In genomic region chr14:74350944-74351323, GRCh38 we compare ENCODE assay signal across 2 cellular contexts.
TF ChIP-seq lines count a peak whose summit lies in the region.

No MANE protein-coding gene starts in this region.

TF ChIP-seq in GM23338, 12 proteins besides CTCF, POLR2A, EP300 and RAD21:
- no peak for TF ChIP-seq NANOG (IDR thresholded peaks at IDR 0.05; ENCODE audit: borderline replicate concordance)
- TF ChIP-seq ETS1 (IDR thresholded peaks at IDR 0.05) = no peak
- no peak for TF ChIP-seq JUNB (IDR thresholded peaks at IDR 0.05; ENCODE audit: unreplicated experiment)
- TF ChIP-seq EZH2 (IDR thresholded peaks at IDR 0.05; ENCODE audit: low read depth, unreplicated experiment) = no peak
- no peak for TF ChIP-seq ZNF114 (CRISPR knock-in tag; IDR thresholded peaks at IDR 0.05)
- TF ChIP-seq REST (IDR thresholded peaks at IDR 0.05; ENCODE audit: unreplicated experiment) = no peak
- TF ChIP-seq CREB1 (CRISPR knock-in tag; IDR thresholded peaks at IDR 0.05; ENCODE audit: low read depth) = no peak
- no peak for TF ChIP-seq POLR2AphosphoS5 (IDR thresholded peaks at IDR 0.05; ENCODE audit: low read depth)
- no peak for TF ChIP-seq ZNF331 (CRISPR knock-in tag; IDR thresholded peaks at IDR 0.05; ENCODE audit: low read depth)
- no peak for TF ChIP-seq ZNF462 (CRISPR knock-in tag; IDR thresholded peaks at IDR 0.05)

TF ChIP-seq in H1, 55 proteins besides CTCF, POLR2A, EP300 and RAD21:
- TF ChIP-seq SIN3A (conservative IDR thresholded peaks at IDR 0.05 in 1 of 2, IDR thresholded peaks at IDR 0.05 in 1 of 2; ENCODE audit: low read depth in 1 of 2, low read length in 2 of 2) (no peak), RNF2 (IDR thresholded peaks at IDR 0.05; ENCODE audit: borderline replicate concordance, low read depth, low read length, missing control alignments, poor library complexity, severe bottlenecking) (no peak), JUND (IDR thresholded peaks at IDR 0.05; ENCODE audit: low read length) (no peak), RFX5 (IDR thresholded peaks at IDR 0.05; ENCODE audit: borderline replicate concordance, low read depth, low read length) (no peak), TCF12 (IDR thresholded peaks at IDR 0.05; ENCODE audit: low read depth, low read length) (no peak), EZH2 (IDR thresholded peaks at IDR 0.05; ENCODE audit: low read depth, low read length, severe bottlenecking) (no peak), CHD1 (IDR thresholded peaks at IDR 0.05; ENCODE audit: low read depth, low read length) (no peak), JUN (IDR thresholded peaks at IDR 0.05; ENCODE audit: low read depth, low read length) (no peak), EGR1 (IDR thresholded peaks at IDR 0.05; ENCODE audit: borderline replicate concordance, low read depth, low read length) (no peak), CHD2 (IDR thresholded peaks at IDR 0.05; ENCODE audit: low read length) (no peak), CBX5 (IDR thresholded peaks at IDR 0.05; ENCODE audit: low read depth, low read length) (no peak), SAP30 (IDR thresholded peaks at IDR 0.05; ENCODE audit: insufficient read depth, insufficient replicate concordance, low read length) (no peak)
